ENCODE assay signal across 9 cellular contexts in the genomic region with DNA sequence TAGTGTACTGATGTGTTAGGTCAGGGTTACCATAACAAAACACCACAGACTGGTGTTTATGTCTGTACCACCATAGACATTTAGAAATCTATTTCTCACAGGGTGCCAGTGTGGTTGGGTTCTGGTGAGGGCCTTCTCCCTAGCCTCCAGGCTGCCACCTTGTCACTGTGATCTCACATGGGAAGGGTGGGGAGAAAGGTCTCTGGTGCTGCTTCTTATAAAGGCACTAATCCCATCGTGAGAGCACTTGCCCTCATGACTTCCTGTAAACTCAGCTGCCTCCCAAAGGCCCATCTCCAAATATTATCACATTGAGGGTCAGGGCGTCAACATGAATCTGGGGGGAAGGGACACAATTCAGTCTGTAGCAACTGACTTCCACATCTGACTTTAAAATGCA. TPM values are rescaled to one million over a fixed set of nuclear protein-coding genes. Genes with fewer than 3 reads are reported as not detected.
DNase-seq lines count a peak whose midpoint lies in the region; ATAC-seq and TF ChIP-seq lines count a peak whose summit lies in the region.
"Had no signal": no experiment of that assay in that cellular context is flagged by ENCODE, and none has a peak within 500 bp of the region (broad histone marks: within the 10 kb centered on the region; RNA-seq: fewer than 3 reads in every experiment).

No MANE protein-coding gene starts in this region.

- no peak for TF ChIP-seq CTCF in esophagus muscularis mucosa (IDR thresholded peaks at IDR 0.05)

- H3K36me3 Mint-ChIP-seq in activated T-cell treated with anti-CD3 and anti-CD28 coated beads, Interleukin-2, amount 50 U/mL, for 24 hours (ENCODE audit: low read depth): peaks cover 1% of the 10 kb centered on the region
- H3K36me3 Mint-ChIP-seq in naive thymus-derived CD8-positive, alpha-beta T cell: peaks cover 0 to 3% (median 0%) of the 10 kb centered on the region in 3 donors

- DNase-seq in activated T-cell treated with anti-CD3 and anti-CD28 coated beads, Interleukin-2, amount 50 U/mL, for 24 hours: no peak
- DNase-seq in activated T-cell treated with anti-CD3 and anti-CD28 coated beads, Interleukin-2, amount 50 U/mL, for 1 hour: no peak
- DNase-seq in esophagus muscularis mucosa (ENCODE audit: extremely low spot score): no peak
- no peak for DNase-seq in naive thymus-derived CD8-positive, alpha-beta T cell
- DNase-seq in anterior cingulate cortex (lab: John Stamatoyannopoulos, UW): no peak
- no peak for DNase-seq in NCI-H510A treated with DMSO at 0.1 percent for 48 hours (lab: John Stamatoyannopoulos, UW)

- WGBS in esophagus muscularis mucosa: 38% methylated on average over 1 of the region's 2 CpGs
- 18% methylated on average over 2 of the region's 2 CpGs for WGBS in urinary bladder

- H3K9me3 ChIP-seq in esophagus muscularis mucosa: no peaks in the 10 kb centered on the region

- no peak overlapping the region for H3K4me3 Mint-ChIP-seq in activated T-cell treated with anti-CD3 and anti-CD28 coated beads, Interleukin-2, amount 50 U/mL, for 24 hours
- H3K4me3 Mint-ChIP-seq in naive thymus-derived CD8-positive, alpha-beta T cell: peak overlapping the region in 9 of 10 donors; percentile 1 to 55 (median 24)
- H3K4me3 Mint-ChIP-seq: WTC11 had no signal

- no peaks in the 10 kb centered on the region for H3K27me3 ChIP-seq in esophagus muscularis mucosa

- H3K27ac Mint-ChIP-seq in activated T-cell treated with anti-CD3 and anti-CD28 coated beads, Interleukin-2, amount 50 U/mL, for 24 hours: peak overlapping the region; percentile 87
- H3K27ac Mint-ChIP-seq in naive thymus-derived CD8-positive, alpha-beta T cell: peak overlapping the region; percentile 64 to 84 (median 78)
- H3K27ac Mint-ChIP-seq: WTC11 had no signal

- H3K4me1 ChIP-seq in esophagus muscularis mucosa (peaks cover 89 to 97% (median 91%) of the 10 kb centered on the region in 4 donors), urinary bladder (ENCODE audit: insufficient read depth) (peaks cover 2% of the 10 kb centered on the region)

- TF ChIP-seq POLR2A in esophagus muscularis mucosa (IDR thresholded peaks at IDR 0.05; ENCODE audit: low read depth): no peak

- TF ChIP-seq EP300 in esophagus muscularis mucosa (IDR thresholded peaks at IDR 0.05): no peak

- no peaks in the 10 kb centered on the region for H3K9me3 Mint-ChIP-seq in activated T-cell treated with anti-CD3 and anti-CD28 coated beads, Interleukin-2, amount 50 U/mL, for 24 hours
- no peaks in the 10 kb centered on the region for H3K9me3 Mint-ChIP-seq in naive thymus-derived CD8-positive, alpha-beta T cell

- H3K4me3 ChIP-seq in esophagus muscularis mucosa: peak overlapping the region in 2 of 4 donors; percentile 8 to 9
- no peak overlapping the region for H3K4me3 ChIP-seq in urinary bladder (ENCODE audit: low read depth, low read length)

- H3K27me3 Mint-ChIP-seq in activated T-cell treated with anti-CD3 and anti-CD28 coated beads, Interleukin-2, amount 50 U/mL, for 24 hours: no peaks in the 10 kb centered on the region
- H3K27me3 Mint-ChIP-seq in naive thymus-derived CD8-positive, alpha-beta T cell: no peaks in the 10 kb centered on the region

- POLR2A ChIA-PET in naive thymus-derived CD8-positive, alpha-beta T cell (lab: Charles Lee): interaction anchor here (3.0 kb wide), 1 partner anchor 9 kb away, joined by 9 read pairs; no protein-coding TSS in a partner anchor

- no peak for ATAC-seq in naive thymus-derived CD8-positive, alpha-beta T cell
- no peak for ATAC-seq in HG03135 (IDR thresholded peaks at IDR 0.05; ENCODE audit: unreplicated experiment)
- ATAC-seq: WTC11 had no signal

- H3K36me3 ChIP-seq in esophagus muscularis mucosa (no peaks in the 10 kb centered on the region), urinary bladder (ENCODE audit: insufficient read depth) (no peaks in the 10 kb centered on the region)

- H3K4me1 Mint-ChIP-seq in activated T-cell treated with anti-CD3 and anti-CD28 coated beads, Interleukin-2, amount 50 U/mL, for 24 hours (ENCODE audit: low read depth): peaks cover 86% of the 10 kb centered on the region
- peaks cover 31 to 90% (median 76%) of the 10 kb centered on the region in 4 donors for H3K4me1 Mint-ChIP-seq in naive thymus-derived CD8-positive, alpha-beta T cell

- peak overlapping the region; percentile 85 to 86 (median 85) for H3K27ac ChIP-seq in esophagus muscularis mucosa (replicated peaks in 1 of 4)
- peak overlapping the region; percentile 12 for H3K27ac ChIP-seq in urinary bladder (ENCODE audit: low read depth)

- intact Hi-C loops in esophagus muscularis mucosa (cut with DNase I): no loop called here

RNA-seq across cellular contexts. Expression of a gene that starts 49.8 kb away (rescaled TPM):
- 100 to 1,000 TPM; 244 to 563 (median 329) TPM for total RNA-seq in esophagus muscularis mucosa
- total RNA-seq in naive thymus-derived CD8-positive, alpha-beta T cell: 10 to 100 TPM; 91.4 to 98.3 TPM
- 10 to 100 TPM; 69.1 to 98.1 (median 71.3) TPM for polyA plus RNA-seq in naive thymus-derived CD8-positive, alpha-beta T cell
- total RNA-seq in urinary bladder: 128 TPM
- 66.4 TPM for polyA plus RNA-seq in urinary bladder
